In the genomic region with DNA sequence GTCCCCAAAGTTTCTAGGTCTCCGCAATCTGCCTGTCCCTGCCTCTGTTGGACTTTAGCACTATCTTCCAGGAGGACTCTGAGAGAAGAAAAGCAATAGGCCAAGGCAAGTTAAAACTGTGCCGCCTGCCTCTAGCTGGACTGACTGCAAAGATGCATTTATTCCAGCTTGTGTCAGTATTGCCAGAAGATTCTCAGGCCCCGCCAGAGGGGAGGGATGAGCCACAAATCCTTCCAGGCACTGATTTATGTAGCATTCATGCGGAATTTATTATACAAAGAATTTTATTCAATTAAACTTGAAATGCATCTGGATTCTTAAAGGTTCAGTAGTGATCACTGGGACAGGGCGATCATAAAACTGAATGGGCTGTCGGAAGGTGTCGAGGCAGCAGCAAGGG, we compare ENCODE assay signal across 1 cellular context.
TF ChIP-seq lines count a peak whose summit lies in the region.

No MANE protein-coding gene starts in this region.

TF ChIP-seq in HepG2, 621 proteins besides CTCF, POLR2A, EP300 and RAD21 (continued from another document):
- TF ChIP-seq ZFP91 (CRISPR knock-in tag; IDR thresholded peaks at IDR 0.05; ENCODE audit: borderline replicate concordance) = 0 out of 2 replicates have a peak, but pooled peaks have one; percentile 8
